In the genomic region with DNA sequence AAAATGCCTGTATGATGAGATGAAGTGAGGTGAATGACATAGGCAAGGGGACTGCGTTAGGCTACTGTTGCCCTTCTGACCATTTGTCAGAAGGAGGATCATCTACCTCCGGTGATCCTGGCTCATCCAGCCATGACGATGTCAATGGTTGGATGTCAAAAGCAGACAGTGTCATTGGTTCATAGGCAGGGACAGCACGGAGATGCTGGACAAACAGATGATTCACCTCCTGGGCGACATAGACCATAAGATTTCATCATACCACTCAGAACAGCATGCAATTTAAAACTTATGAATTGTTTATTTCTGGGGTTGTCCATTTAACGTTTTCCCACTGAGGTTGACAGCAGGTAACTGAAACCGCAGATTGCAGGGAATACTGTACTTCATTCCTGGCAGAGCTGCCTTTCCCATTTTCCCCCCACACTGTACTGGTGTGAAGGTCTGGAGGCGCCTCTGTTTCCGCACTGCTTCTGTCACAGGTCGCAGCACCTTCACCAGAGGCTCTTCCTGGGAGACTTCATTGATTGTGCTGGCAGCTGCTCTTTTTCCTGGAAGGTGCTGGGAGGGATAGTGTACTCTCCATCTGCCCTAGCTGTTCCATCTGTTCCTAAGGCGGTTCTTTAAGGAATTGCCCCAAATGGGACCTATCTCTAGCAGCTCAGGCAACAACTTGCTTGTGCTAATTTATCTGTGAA, we compare ENCODE assay signal across 1 cellular context.
TF ChIP-seq lines count a peak whose summit lies in the region.

No MANE protein-coding gene starts in this region.

TF ChIP-seq in HepG2, 621 proteins besides CTCF, POLR2A, EP300 and RAD21 (continued from another document and continues in another):
- TF ChIP-seq, protein P1, sequence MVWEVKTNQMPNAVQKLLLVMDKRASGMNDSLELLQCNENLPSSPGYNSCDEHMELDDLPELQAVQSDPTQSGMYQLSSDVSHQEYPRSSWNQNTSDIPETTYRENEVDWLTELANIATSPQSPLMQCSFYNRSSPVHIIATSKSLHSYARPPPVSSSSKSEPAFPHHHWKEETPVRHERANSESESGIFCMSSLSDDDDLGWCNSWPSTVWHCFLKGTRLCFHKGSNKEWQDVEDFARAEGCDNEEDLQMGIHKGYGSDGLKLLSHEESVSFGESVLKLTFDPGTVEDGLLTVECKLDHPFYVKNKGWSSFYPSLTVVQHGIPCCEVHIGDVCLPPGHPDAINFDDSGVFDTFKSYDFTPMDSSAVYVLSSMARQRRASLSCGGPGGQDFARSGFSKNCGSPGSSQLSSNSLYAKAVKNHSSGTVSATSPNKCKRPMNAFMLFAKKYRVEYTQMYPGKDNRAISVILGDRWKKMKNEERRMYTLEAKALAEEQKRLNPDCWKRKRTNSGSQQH (CRISPR knock-in tag; IDR thresholded peaks at IDR 0.05; ENCODE audit: low read depth): no peak
- TF ChIP-seq MXD4 (CRISPR knock-in tag; IDR thresholded peaks at IDR 0.05) (no peak), ZNF549 (CRISPR knock-in tag; IDR thresholded peaks at IDR 0.05) (no peak), ZNF496 (CRISPR knock-in tag; IDR thresholded peaks at IDR 0.05; ENCODE audit: insufficient replicate concordance) (no peak), SETDB1 (CRISPR knock-in tag; IDR thresholded peaks at IDR 0.05; ENCODE audit: borderline replicate concordance) (no peak), CEBPB (IDR thresholded peaks at IDR 0.05; ENCODE audit: borderline replicate concordance, low read depth, low read length) (peak; percentile 86), FOXA1 (IDR thresholded peaks at IDR 0.05) (no peak), FOXA1 (CRISPR knock-in tag; IDR thresholded peaks at IDR 0.05) (no peak), ZNF260 (CRISPR knock-in tag; IDR thresholded peaks at IDR 0.05; ENCODE audit: borderline replicate concordance, low read depth) (no peak), ARID5B (CRISPR knock-in tag; IDR thresholded peaks at IDR 0.05) (peak; percentile 28; the same call in 1 of the 2 replicates), CREM (IDR thresholded peaks at IDR 0.05) (no peak), CREM (CRISPR knock-in tag; IDR thresholded peaks at IDR 0.05) (no peak), HOXD1 (CRISPR knock-in tag; IDR thresholded peaks at IDR 0.05) (no peak), HCFC1 (IDR thresholded peaks at IDR 0.05; ENCODE audit: low read depth, low read length) (no peak), FOXM1 (CRISPR knock-in tag; IDR thresholded peaks at IDR 0.05) (no peak), MIER3 (CRISPR knock-in tag; IDR thresholded peaks at IDR 0.05; ENCODE audit: borderline replicate concordance) (0 out of 2 replicates have a peak, but pooled peaks have one; percentile 21), ZBTB42 (CRISPR knock-in tag; IDR thresholded peaks at IDR 0.05) (no peak), KDM2A (CRISPR knock-in tag; IDR thresholded peaks at IDR 0.05; ENCODE audit: borderline replicate concordance, low read depth) (0 out of 2 replicates have a peak, but pooled peaks have one; percentile 25), ZNF205 (CRISPR knock-in tag; IDR thresholded peaks at IDR 0.05) (no peak), ETV5 (CRISPR knock-in tag; IDR thresholded peaks at IDR 0.05; ENCODE audit: borderline replicate concordance) (peak; percentile 20; the same call in 1 of the 2 replicates), ZNF737 (CRISPR knock-in tag; IDR thresholded peaks at IDR 0.05; ENCODE audit: borderline replicate concordance) (no peak), ZBTB26 (CRISPR knock-in tag; IDR thresholded peaks at IDR 0.05; ENCODE audit: borderline replicate concordance) (no peak), ZFP36L1 (CRISPR knock-in tag; IDR thresholded peaks at IDR 0.05) (no peak), MIER2 (CRISPR knock-in tag; IDR thresholded peaks at IDR 0.05) (no peak), HIVEP1 (CRISPR knock-in tag; IDR thresholded peaks at IDR 0.05) (no peak), ZNF660 (CRISPR knock-in tag; IDR thresholded peaks at IDR 0.05; ENCODE audit: borderline replicate concordance, low read depth) (no peak), HMGA1 (CRISPR knock-in tag; conservative IDR thresholded peaks at IDR 0.05) (no peak), SRSF9 (IDR thresholded peaks at IDR 0.05; ENCODE audit: borderline replicate concordance, insufficient read depth, low read depth, low read length, poor library complexity, severe bottlenecking) (no peak), ZSCAN31 (CRISPR knock-in tag; IDR thresholded peaks at IDR 0.05; ENCODE audit: low read depth) (no peak), ZNF337 (CRISPR knock-in tag; IDR thresholded peaks at IDR 0.05; ENCODE audit: borderline replicate concordance, low read depth) (no peak), KDM1A (CRISPR knock-in tag; IDR thresholded peaks at IDR 0.05) (no peak), RAD51 (IDR thresholded peaks at IDR 0.05; ENCODE audit: borderline replicate concordance) (no peak), ZBTB7B (CRISPR knock-in tag; IDR thresholded peaks at IDR 0.05) (no peak), NR3C1 (CRISPR knock-in tag; IDR thresholded peaks at IDR 0.05) (no peak), ZNF143 (CRISPR knock-in tag; IDR thresholded peaks at IDR 0.05) (no peak), ZNF3 (CRISPR knock-in tag; IDR thresholded peaks at IDR 0.05) (no peak), ZNF788 (CRISPR knock-in tag; IDR thresholded peaks at IDR 0.05; ENCODE audit: borderline replicate concordance) (no peak), ZBTB10 (CRISPR knock-in tag; IDR thresholded peaks at IDR 0.05; ENCODE audit: borderline replicate concordance) (no peak), XBP1 (CRISPR knock-in tag; IDR thresholded peaks at IDR 0.05) (no peak), MXI1 (IDR thresholded peaks at IDR 0.05; ENCODE audit: borderline replicate concordance, low read depth, low read length) (no peak), ZBTB38 (CRISPR knock-in tag; IDR thresholded peaks at IDR 0.05) (no peak), HNF4G (IDR thresholded peaks at IDR 0.05; ENCODE audit: borderline replicate concordance, low read depth, low read length) (no peak), HNF4G (CRISPR knock-in tag; IDR thresholded peaks at IDR 0.05; ENCODE audit: borderline replicate concordance, low read depth) (no peak), THAP11 (CRISPR knock-in tag; IDR thresholded peaks at IDR 0.05) (peak; percentile 20; the same call in 1 of the 2 replicates), ZNF282 (IDR thresholded peaks at IDR 0.05; ENCODE audit: partially characterized antibody) (no peak), KLF16 (CRISPR knock-in tag; IDR thresholded peaks at IDR 0.05) (0 out of 4 replicates have a peak, but pooled peaks of 1 of the 2 experiments have one; percentile 32), REPIN1 (CRISPR knock-in tag; IDR thresholded peaks at IDR 0.05; ENCODE audit: borderline replicate concordance, low read depth) (no peak), ZFP62 (CRISPR knock-in tag; IDR thresholded peaks at IDR 0.05) (no peak), ZNF224 (CRISPR knock-in tag; IDR thresholded peaks at IDR 0.05) (no peak)
- TF ChIP-seq, protein P2, sequence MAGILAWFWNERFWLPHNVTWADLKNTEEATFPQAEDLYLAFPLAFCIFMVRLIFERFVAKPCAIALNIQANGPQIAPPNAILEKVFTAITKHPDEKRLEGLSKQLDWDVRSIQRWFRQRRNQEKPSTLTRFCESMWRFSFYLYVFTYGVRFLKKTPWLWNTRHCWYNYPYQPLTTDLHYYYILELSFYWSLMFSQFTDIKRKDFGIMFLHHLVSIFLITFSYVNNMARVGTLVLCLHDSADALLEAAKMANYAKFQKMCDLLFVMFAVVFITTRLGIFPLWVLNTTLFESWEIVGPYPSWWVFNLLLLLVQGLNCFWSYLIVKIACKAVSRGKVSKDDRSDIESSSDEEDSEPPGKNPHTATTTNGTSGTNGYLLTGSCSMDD (CRISPR knock-in tag; IDR thresholded peaks at IDR 0.05): no peak
- TF ChIP-seq, protein P3, sequence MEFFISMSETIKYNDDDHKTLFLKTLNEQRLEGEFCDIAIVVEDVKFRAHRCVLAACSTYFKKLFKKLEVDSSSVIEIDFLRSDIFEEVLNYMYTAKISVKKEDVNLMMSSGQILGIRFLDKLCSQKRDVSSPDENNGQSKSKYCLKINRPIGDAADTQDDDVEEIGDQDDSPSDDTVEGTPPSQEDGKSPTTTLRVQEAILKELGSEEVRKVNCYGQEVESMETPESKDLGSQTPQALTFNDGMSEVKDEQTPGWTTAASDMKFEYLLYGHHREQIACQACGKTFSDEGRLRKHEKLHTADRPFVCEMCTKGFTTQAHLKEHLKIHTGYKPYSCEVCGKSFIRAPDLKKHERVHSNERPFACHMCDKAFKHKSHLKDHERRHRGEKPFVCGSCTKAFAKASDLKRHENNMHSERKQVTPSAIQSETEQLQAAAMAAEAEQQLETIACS (CRISPR knock-in tag; IDR thresholded peaks at IDR 0.05): no peak
- TF ChIP-seq, protein P4, sequence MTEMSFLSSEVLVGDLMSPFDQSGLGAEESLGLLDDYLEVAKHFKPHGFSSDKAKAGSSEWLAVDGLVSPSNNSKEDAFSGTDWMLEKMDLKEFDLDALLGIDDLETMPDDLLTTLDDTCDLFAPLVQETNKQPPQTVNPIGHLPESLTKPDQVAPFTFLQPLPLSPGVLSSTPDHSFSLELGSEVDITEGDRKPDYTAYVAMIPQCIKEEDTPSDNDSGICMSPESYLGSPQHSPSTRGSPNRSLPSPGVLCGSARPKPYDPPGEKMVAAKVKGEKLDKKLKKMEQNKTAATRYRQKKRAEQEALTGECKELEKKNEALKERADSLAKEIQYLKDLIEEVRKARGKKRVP (CRISPR knock-in tag; IDR thresholded peaks at IDR 0.05): peak in 1 of 2 experiments; percentile 94; a peak in 2 of 4 replicates
- TF ChIP-seq, protein P5, sequence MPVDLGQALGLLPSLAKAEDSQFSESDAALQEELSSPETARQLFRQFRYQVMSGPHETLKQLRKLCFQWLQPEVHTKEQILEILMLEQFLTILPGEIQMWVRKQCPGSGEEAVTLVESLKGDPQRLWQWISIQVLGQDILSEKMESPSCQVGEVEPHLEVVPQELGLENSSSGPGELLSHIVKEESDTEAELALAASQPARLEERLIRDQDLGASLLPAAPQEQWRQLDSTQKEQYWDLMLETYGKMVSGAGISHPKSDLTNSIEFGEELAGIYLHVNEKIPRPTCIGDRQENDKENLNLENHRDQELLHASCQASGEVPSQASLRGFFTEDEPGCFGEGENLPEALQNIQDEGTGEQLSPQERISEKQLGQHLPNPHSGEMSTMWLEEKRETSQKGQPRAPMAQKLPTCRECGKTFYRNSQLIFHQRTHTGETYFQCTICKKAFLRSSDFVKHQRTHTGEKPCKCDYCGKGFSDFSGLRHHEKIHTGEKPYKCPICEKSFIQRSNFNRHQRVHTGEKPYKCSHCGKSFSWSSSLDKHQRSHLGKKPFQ (CRISPR knock-in tag; IDR thresholded peaks at IDR 0.05; ENCODE audit: insufficient replicate concordance): no peak
- TF ChIP-seq, protein P6, sequence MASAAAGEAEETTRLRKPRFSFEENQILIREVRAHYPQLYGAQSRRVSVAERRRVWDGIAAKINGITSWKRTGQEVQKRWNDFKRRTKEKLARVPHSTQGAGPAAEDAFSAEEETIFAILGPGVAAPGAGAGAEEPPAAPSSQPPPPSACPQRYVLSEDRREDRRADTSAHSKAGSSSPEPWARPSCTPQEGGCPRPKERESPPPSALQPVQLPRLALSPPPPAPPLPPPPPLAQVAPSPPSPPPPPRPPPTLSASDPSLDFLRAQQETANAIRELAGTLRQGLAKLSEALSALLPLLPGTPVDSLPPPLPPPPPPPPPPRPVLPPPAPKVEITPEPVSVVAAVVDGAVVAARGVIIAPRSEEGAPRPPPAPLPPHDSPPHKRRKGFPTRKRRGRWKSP (CRISPR knock-in tag; IDR thresholded peaks at IDR 0.05): peak; percentile 36; the same call in 1 of the 2 replicates
